Comparison of ENCODE assay signal across 24 cellular contexts in genomic region chr19:20259615-20260014, GRCh38.
"Had no signal": no experiment of that assay in that cellular context is flagged by ENCODE, and none has a peak within 500 bp of the region (broad histone marks: within the 10 kb centered on the region; RNA-seq: fewer than 3 reads in every experiment).

No MANE protein-coding gene starts in this region.

- DNase-seq: activated T-cell treated with anti-CD3 and anti-CD28 coated beads, Interleukin-2, amount 50 U/mL, for 24 hours; adrenal gland; colonic mucosa; dorsolateral prefrontal cortex; effector memory CD8-positive, alpha-beta T cell; glutamatergic neuron; kidney glomerular epithelial cell; left ventricle myocardium inferior; naive thymus-derived CD8-positive, alpha-beta T cell; retina; sigmoid colon; stimulated activated CD4-positive, alpha-beta T cell treated with anti-CD3 and anti-CD28 coated beads, Interleukin-15, amount 100 ng/mL, for 24 hours; T-helper 9 cell had no signal

- H3K9me3 ChIP-seq: adrenal gland, ascending aorta, colonic mucosa, esophagus muscularis mucosa, left ventricle myocardium inferior, sigmoid colon had no signal

- ATAC-seq: activated T-helper 17 cell treated with anti-CD3 and anti-CD28 coated beads, Interleukin-2, amount 50 U/mL, for 72 hours; effector memory CD8-positive, alpha-beta T cell; naive thymus-derived CD8-positive, alpha-beta T cell; stimulated activated memory B cell treated with anti-CD40 and anti-IgM and Interleukin-4, amounts not matched to agents 10 μg/mL and 1 μg/mL and 100 μg/mL, for 72 hours had no signal

- H3K36me3 ChIP-seq: adrenal gland, ascending aorta, colonic mucosa, esophagus muscularis mucosa, left ventricle myocardium inferior, sigmoid colon had no signal

- H3K4me3 ChIP-seq: adrenal gland, ascending aorta, colonic mucosa, dorsolateral prefrontal cortex, esophagus muscularis mucosa, hepatocyte, left ventricle myocardium inferior, sigmoid colon, smooth muscle cell had no signal

- H3K27ac Mint-ChIP-seq: activated naive CD8-positive, alpha-beta T cell; activated T-cell treated with anti-CD3 and anti-CD28 coated beads, Interleukin-2, amount 50 U/mL, for 24 hours; activated T-helper 17 cell treated with anti-CD3 and anti-CD28 coated beads, Interleukin-2, amount 50 U/mL, for 72 hours; effector memory CD8-positive, alpha-beta T cell; mesothelial cell of epicardium; naive thymus-derived CD8-positive, alpha-beta T cell; progenitor cell of endocrine pancreas; stimulated activated memory B cell treated with anti-CD40 and anti-IgM and Interleukin-4, amounts not matched to agents 10 μg/mL and 1 μg/mL and 100 μg/mL, for 72 hours; type B pancreatic cell had no signal

- FAIRE-seq: frontal cortex had no signal

- H3K9me3 Mint-ChIP-seq: activated T-cell treated with anti-CD3 and anti-CD28 coated beads, Interleukin-2, amount 50 U/mL, for 24 hours; activated T-helper 17 cell treated with anti-CD3 and anti-CD28 coated beads, Interleukin-2, amount 50 U/mL, for 72 hours; effector memory CD8-positive, alpha-beta T cell had no signal

- H3K27me3 Mint-ChIP-seq: progenitor cell of endocrine pancreas had no signal

- H3K4me3 Mint-ChIP-seq: activated naive CD8-positive, alpha-beta T cell; activated T-cell treated with anti-CD3 and anti-CD28 coated beads, Interleukin-2, amount 50 U/mL, for 24 hours; activated T-helper 17 cell treated with anti-CD3 and anti-CD28 coated beads, Interleukin-2, amount 50 U/mL, for 72 hours; effector memory CD8-positive, alpha-beta T cell; mesothelial cell of epicardium; naive thymus-derived CD8-positive, alpha-beta T cell; stimulated activated memory B cell treated with anti-CD40 and anti-IgM and Interleukin-4, amounts not matched to agents 10 μg/mL and 1 μg/mL and 100 μg/mL, for 72 hours; type B pancreatic cell had no signal

- H3K4me1 ChIP-seq: adrenal gland, ascending aorta, colonic mucosa, esophagus muscularis mucosa, left ventricle myocardium inferior, sigmoid colon had no signal

- H3K27me3 ChIP-seq: adrenal gland, ascending aorta, colonic mucosa, hepatocyte had no signal

- H3K27ac ChIP-seq: adrenal gland, ascending aorta, colonic mucosa, dorsolateral prefrontal cortex, esophagus muscularis mucosa, hepatocyte, left ventricle myocardium inferior, sigmoid colon had no signal

- H2AFZ ChIP-seq: hepatocyte had no signal

- H3K36me3 Mint-ChIP-seq: stimulated activated memory B cell treated with anti-CD40 and anti-IgM and Interleukin-4, amounts not matched to agents 10 μg/mL and 1 μg/mL and 100 μg/mL, for 72 hours; type B pancreatic cell had no signal

- H3K79me2 ChIP-seq: hepatocyte had no signal

- H3K4me1 Mint-ChIP-seq: activated T-helper 17 cell treated with anti-CD3 and anti-CD28 coated beads, Interleukin-2, amount 50 U/mL, for 72 hours; naive thymus-derived CD8-positive, alpha-beta T cell; stimulated activated memory B cell treated with anti-CD40 and anti-IgM and Interleukin-4, amounts not matched to agents 10 μg/mL and 1 μg/mL and 100 μg/mL, for 72 hours had no signal

- H3K4me2 ChIP-seq: hepatocyte, smooth muscle cell had no signal
